ENCODE assay signal across 14 cellular contexts in genomic region chr6:111711989-111712388, GRCh38.
A peak's percentile ranks its signal among the peaks of the same experiment; 100 is the strongest.
DNase-seq lines count a peak whose midpoint lies in the region; ATAC-seq and TF ChIP-seq lines count a peak whose summit lies in the region.
"Had no signal": no experiment of that assay in that cellular context is flagged by ENCODE, and none has a peak within 500 bp of the region (broad histone marks: within the 10 kb centered on the region; RNA-seq: fewer than 3 reads in every experiment).

No MANE protein-coding gene starts in this region.

- DNase-seq in T-helper 1 cell (no peak), glutamatergic neuron (peak; percentile 38), RWPE1 (ENCODE audit: low spot score) (no peak), left colon (no peak)
- DNase-seq in activated CD4-positive, alpha-beta memory T cell treated with anti-CD3 and anti-CD28 coated beads for 36 hours = no peak
- DNase-seq: activated gamma-delta T cell, RPMI8226, upper lobe of left lung had no signal

- H3K4me1 ChIP-seq in skeletal muscle satellite cell (ENCODE audit: control insufficient read depth, insufficient read depth, low read length) = peaks cover 30% of the 10 kb centered on the region
- H3K4me1 ChIP-seq: prostate gland had no signal

- H3K4me3 ChIP-seq in skeletal muscle satellite cell (ENCODE audit: low read length) = no peak overlapping the region
- H3K4me3 ChIP-seq: gastroesophageal sphincter, prostate gland, upper lobe of left lung had no signal

- no peak for TF ChIP-seq CTCF in glutamatergic neuron (IDR thresholded peaks at IDR 0.05; ENCODE audit: partially characterized antibody, unreplicated experiment)
- no peak for TF ChIP-seq CTCF in RWPE1 (conservative IDR thresholded peaks at IDR 0.05; ENCODE audit: low read depth)

- no peak overlapping the region for H3K4me3 Mint-ChIP-seq in T-helper 1 cell treated with Interleukin-12 subunit alpha and Interleukin-12 subunit beta and Interleukin-4 antibody, amounts not matched to agents 30 μg/mL and 1 μg/mL, for 36 hours
- H3K4me3 Mint-ChIP-seq in activated CD4-positive, alpha-beta memory T cell treated with anti-CD3 and anti-CD28 coated beads for 36 hours = no peak overlapping the region
- H3K4me3 Mint-ChIP-seq in glutamatergic neuron (ENCODE audit: unreplicated experiment) = peak overlapping the region; percentile 59
- H3K4me3 Mint-ChIP-seq: dendritic cell treated with granulocyte-macrophage colony-stimulating factor and Interleukin-4, amounts not matched to agents 40 ng/mL and 50 ng/mL, for 4 days had no signal

- no peaks in the 10 kb centered on the region for H3K27me3 ChIP-seq in skeletal muscle satellite cell (ENCODE audit: control insufficient read depth, insufficient read depth, low read length)
- H3K27me3 ChIP-seq: gastroesophageal sphincter, upper lobe of left lung had no signal

- intact Hi-C loops in activated CD4-positive, alpha-beta memory T cell treated with anti-CD3 and anti-CD28 coated beads for 36 hours (cut with micrococcal nuclease) = loop anchor here (2.0 kb wide), 3 partner anchors 83 to 161 kb away; partner anchors contain the start of gene FYN
- intact Hi-C loops in left colon (cut with DNase I, micrococcal nuclease) = loop anchor here in 1 of 2 donors (5.0 to 10.0 kb wide), 2 partner anchors 285 to 313 kb away; no protein-coding TSS in a partner anchor

- peak overlapping the region; percentile 57 for H3K27ac Mint-ChIP-seq in T-helper 1 cell treated with Interleukin-12 subunit alpha and Interleukin-12 subunit beta and Interleukin-4 antibody, amounts not matched to agents 30 μg/mL and 1 μg/mL, for 36 hours
- peak overlapping the region; percentile 70 for H3K27ac Mint-ChIP-seq in activated CD4-positive, alpha-beta memory T cell treated with anti-CD3 and anti-CD28 coated beads for 36 hours
- peak overlapping the region; percentile 95 for H3K27ac Mint-ChIP-seq in glutamatergic neuron (ENCODE audit: unreplicated experiment)
- H3K27ac Mint-ChIP-seq: dendritic cell treated with granulocyte-macrophage colony-stimulating factor and Interleukin-4, amounts not matched to agents 40 ng/mL and 50 ng/mL, for 4 days had no signal

- POLR2A ChIA-PET in activated CD4-positive, alpha-beta memory T cell treated with anti-CD3 and anti-CD28 coated beads for 36 hours (lab: Charles Lee) = no interaction called here
- POLR2A ChIA-PET in RWPE1 (lab: Yijun Ruan, JAX; ENCODE audit: low non-redundant PET) = no interaction called here

- no peaks in the 10 kb centered on the region for H3K9me3 ChIP-seq in skeletal muscle satellite cell (replicated peaks; ENCODE audit: low read length)
- H3K9me3 ChIP-seq: gastroesophageal sphincter, prostate gland, upper lobe of left lung had no signal

- no peaks in the 10 kb centered on the region for H3K27me3 Mint-ChIP-seq in T-helper 1 cell treated with Interleukin-12 subunit alpha and Interleukin-12 subunit beta and Interleukin-4 antibody, amounts not matched to agents 30 μg/mL and 1 μg/mL, for 36 hours (ENCODE audit: low read depth)
- H3K27me3 Mint-ChIP-seq in activated CD4-positive, alpha-beta memory T cell treated with anti-CD3 and anti-CD28 coated beads for 36 hours = no peaks in the 10 kb centered on the region
- peaks cover 3% of the 10 kb centered on the region for H3K27me3 Mint-ChIP-seq in glutamatergic neuron (ENCODE audit: unreplicated experiment)
- H3K27me3 Mint-ChIP-seq: dendritic cell treated with granulocyte-macrophage colony-stimulating factor and Interleukin-4, amounts not matched to agents 40 ng/mL and 50 ng/mL, for 4 days had no signal

- ATAC-seq in GM18520 (IDR thresholded peaks at IDR 0.05; ENCODE audit: unreplicated experiment) (no peak), left colon (no peak)

- peaks cover 48% of the 10 kb centered on the region for H3K36me3 ChIP-seq in skeletal muscle satellite cell (ENCODE audit: insufficient read depth, low read length)
- H3K36me3 ChIP-seq: prostate gland had no signal

- H3K4me2 ChIP-seq in skeletal muscle satellite cell (ENCODE audit: low read length) = peak overlapping the region; percentile 28

- H3K9ac ChIP-seq in skeletal muscle satellite cell (ENCODE audit: low read depth, low read length) = peak overlapping the region; percentile 47

- H3K9me3 Mint-ChIP-seq in T-helper 1 cell treated with Interleukin-12 subunit alpha and Interleukin-12 subunit beta and Interleukin-4 antibody, amounts not matched to agents 30 μg/mL and 1 μg/mL, for 36 hours = no peaks in the 10 kb centered on the region
- no peaks in the 10 kb centered on the region for H3K9me3 Mint-ChIP-seq in activated CD4-positive, alpha-beta memory T cell treated with anti-CD3 and anti-CD28 coated beads for 36 hours
- H3K9me3 Mint-ChIP-seq in glutamatergic neuron (ENCODE audit: unreplicated experiment) = peaks cover 14% of the 10 kb centered on the region
- H3K9me3 Mint-ChIP-seq: dendritic cell treated with granulocyte-macrophage colony-stimulating factor and Interleukin-4, amounts not matched to agents 40 ng/mL and 50 ng/mL, for 4 days had no signal

- peaks cover 33% of the 10 kb centered on the region for H3K36me3 Mint-ChIP-seq in T-helper 1 cell treated with Interleukin-12 subunit alpha and Interleukin-12 subunit beta and Interleukin-4 antibody, amounts not matched to agents 30 μg/mL and 1 μg/mL, for 36 hours (ENCODE audit: low read depth)
- H3K36me3 Mint-ChIP-seq in activated CD4-positive, alpha-beta memory T cell treated with anti-CD3 and anti-CD28 coated beads for 36 hours = peaks cover 63% of the 10 kb centered on the region
- H3K36me3 Mint-ChIP-seq in glutamatergic neuron (ENCODE audit: unreplicated experiment) = no peaks in the 10 kb centered on the region

- peaks cover 56% of the 10 kb centered on the region for H3K4me1 Mint-ChIP-seq in T-helper 1 cell treated with Interleukin-12 subunit alpha and Interleukin-12 subunit beta and Interleukin-4 antibody, amounts not matched to agents 30 μg/mL and 1 μg/mL, for 36 hours (ENCODE audit: low read depth)
- peaks cover 70% of the 10 kb centered on the region for H3K4me1 Mint-ChIP-seq in activated CD4-positive, alpha-beta memory T cell treated with anti-CD3 and anti-CD28 coated beads for 36 hours (ENCODE audit: low read depth)
- H3K4me1 Mint-ChIP-seq in glutamatergic neuron (ENCODE audit: low read depth, unreplicated experiment) = peaks cover 48% of the 10 kb centered on the region

- H3K27ac ChIP-seq in RWPE1 = no peak overlapping the region
- H3K27ac ChIP-seq: prostate gland had no signal

- CTCF ChIA-PET in activated CD4-positive, alpha-beta memory T cell treated with anti-CD3 and anti-CD28 coated beads for 36 hours (lab: Charles Lee) = interaction anchor here (0.5 to 1.6 kb wide), 5 partner anchors 21 to 337 kb away, joined by 3 to 7 read pairs (median 3); partner anchors contain the start of gene FYN
- CTCF ChIA-PET in RWPE1 (lab: Yijun Ruan, JAX) = interaction anchor here (0.7 kb wide), 1 partner anchor 394 kb away, joined by 3 read pairs; no protein-coding TSS in a partner anchor
